1 cellular context compared by ENCODE assay signal in the genomic region with DNA sequence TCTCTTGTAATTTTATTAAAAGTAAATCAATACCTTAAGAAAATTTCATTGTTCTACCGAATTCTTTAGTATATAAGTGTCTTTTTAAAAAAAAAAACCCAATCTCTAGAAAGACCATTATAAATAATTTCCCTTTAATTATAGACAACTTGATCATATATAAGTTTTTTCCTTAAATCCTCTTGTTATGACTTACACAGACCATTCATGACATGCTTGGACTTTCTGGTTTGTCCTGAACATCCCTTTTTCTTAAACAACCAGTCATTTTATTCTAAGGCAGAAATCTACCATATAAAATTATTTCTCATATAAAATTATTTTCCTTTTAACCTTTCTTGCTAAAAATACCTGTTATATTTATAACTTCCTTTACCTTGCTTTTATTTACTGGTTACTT.
TF ChIP-seq lines count a peak whose summit lies in the region.

No MANE protein-coding gene starts in this region.

TF ChIP-seq in HEK293, 187 proteins besides CTCF, POLR2A, EP300 and RAD21 (continued from another document):
- TF ChIP-seq, protein P1, sequence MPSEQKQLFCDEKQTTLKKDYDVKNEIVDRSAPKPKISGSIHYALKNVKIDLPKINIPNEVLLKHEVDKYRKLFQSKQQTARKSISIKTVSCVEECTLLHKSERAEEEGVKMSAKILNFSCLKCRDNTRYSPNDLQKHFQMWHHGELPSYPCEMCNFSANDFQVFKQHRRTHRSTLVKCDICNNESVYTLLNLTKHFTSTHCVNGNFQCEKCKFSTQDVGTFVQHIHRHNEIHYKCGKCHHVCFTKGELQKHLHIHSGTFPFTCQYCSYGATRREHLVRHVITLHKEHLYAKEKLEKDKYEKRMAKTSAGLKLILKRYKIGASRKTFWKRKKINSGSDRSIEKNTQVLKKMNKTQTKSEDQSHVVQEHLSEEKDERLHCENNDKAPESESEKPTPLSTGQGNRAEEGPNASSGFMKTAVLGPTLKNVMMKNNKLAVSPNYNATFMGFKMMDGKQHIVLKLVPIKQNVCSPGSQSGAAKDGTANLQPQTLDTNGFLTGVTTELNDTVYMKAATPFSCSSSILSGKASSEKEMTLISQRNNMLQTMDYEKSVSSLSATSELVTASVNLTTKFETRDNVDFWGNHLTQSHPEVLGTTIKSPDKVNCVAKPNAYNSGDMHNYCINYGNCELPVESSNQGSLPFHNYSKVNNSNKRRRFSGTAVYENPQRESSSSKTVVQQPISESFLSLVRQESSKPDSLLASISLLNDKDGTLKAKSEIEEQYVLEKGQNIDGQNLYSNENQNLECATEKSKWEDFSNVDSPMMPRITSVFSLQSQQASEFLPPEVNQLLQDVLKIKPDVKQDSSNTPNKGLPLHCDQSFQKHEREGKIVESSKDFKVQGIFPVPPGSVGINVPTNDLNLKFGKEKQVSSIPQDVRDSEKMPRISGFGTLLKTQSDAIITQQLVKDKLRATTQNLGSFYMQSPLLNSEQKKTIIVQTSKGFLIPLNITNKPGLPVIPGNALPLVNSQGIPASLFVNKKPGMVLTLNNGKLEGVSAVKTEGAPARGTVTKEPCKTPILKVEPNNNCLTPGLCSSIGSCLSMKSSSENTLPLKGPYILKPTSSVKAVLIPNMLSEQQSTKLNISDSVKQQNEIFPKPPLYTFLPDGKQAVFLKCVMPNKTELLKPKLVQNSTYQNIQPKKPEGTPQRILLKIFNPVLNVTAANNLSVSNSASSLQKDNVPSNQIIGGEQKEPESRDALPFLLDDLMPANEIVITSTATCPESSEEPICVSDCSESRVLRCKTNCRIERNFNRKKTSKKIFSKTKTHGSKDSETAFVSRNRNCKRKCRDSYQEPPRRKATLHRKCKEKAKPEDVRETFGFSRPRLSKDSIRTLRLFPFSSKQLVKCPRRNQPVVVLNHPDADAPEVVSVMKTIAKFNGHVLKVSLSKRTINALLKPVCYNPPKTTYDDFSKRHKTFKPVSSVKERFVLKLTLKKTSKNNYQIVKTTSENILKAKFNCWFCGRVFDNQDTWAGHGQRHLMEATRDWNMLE (tag by site-specific recombination; conservative IDR thresholded peaks at IDR 0.05; ENCODE audit: low read depth) = peak; percentile 42; the same call in 1 of the 2 replicates
- TF ChIP-seq ZNF624 (tag by site-specific recombination; IDR thresholded peaks at IDR 0.05) (no peak), KLF8 (tag by site-specific recombination; IDR thresholded peaks at IDR 0.05) (no peak), ZNF555 (tag by site-specific recombination; conservative IDR thresholded peaks at IDR 0.05) (no peak), ZNF549 (tag by site-specific recombination; IDR thresholded peaks at IDR 0.05) (no peak), ZFP69B (tag by site-specific recombination; IDR thresholded peaks at IDR 0.05) (no peak), ZNF423 (tag by site-specific recombination; IDR thresholded peaks at IDR 0.05) (no peak), ZNF24 (tag by site-specific recombination; IDR thresholded peaks at IDR 0.05) (no peak), ZNF324 (tag by site-specific recombination; IDR thresholded peaks at IDR 0.05) (no peak), TRIM28 (IDR thresholded peaks at IDR 0.05; ENCODE audit: borderline replicate concordance, low read length) (peak; percentile 42; the same call in 1 of the 2 replicates), ZNF184 (tag by site-specific recombination; IDR thresholded peaks at IDR 0.05) (0 out of 2 replicates have a peak, but pooled peaks have one; percentile 40)
- TF ChIP-seq, protein P2, sequence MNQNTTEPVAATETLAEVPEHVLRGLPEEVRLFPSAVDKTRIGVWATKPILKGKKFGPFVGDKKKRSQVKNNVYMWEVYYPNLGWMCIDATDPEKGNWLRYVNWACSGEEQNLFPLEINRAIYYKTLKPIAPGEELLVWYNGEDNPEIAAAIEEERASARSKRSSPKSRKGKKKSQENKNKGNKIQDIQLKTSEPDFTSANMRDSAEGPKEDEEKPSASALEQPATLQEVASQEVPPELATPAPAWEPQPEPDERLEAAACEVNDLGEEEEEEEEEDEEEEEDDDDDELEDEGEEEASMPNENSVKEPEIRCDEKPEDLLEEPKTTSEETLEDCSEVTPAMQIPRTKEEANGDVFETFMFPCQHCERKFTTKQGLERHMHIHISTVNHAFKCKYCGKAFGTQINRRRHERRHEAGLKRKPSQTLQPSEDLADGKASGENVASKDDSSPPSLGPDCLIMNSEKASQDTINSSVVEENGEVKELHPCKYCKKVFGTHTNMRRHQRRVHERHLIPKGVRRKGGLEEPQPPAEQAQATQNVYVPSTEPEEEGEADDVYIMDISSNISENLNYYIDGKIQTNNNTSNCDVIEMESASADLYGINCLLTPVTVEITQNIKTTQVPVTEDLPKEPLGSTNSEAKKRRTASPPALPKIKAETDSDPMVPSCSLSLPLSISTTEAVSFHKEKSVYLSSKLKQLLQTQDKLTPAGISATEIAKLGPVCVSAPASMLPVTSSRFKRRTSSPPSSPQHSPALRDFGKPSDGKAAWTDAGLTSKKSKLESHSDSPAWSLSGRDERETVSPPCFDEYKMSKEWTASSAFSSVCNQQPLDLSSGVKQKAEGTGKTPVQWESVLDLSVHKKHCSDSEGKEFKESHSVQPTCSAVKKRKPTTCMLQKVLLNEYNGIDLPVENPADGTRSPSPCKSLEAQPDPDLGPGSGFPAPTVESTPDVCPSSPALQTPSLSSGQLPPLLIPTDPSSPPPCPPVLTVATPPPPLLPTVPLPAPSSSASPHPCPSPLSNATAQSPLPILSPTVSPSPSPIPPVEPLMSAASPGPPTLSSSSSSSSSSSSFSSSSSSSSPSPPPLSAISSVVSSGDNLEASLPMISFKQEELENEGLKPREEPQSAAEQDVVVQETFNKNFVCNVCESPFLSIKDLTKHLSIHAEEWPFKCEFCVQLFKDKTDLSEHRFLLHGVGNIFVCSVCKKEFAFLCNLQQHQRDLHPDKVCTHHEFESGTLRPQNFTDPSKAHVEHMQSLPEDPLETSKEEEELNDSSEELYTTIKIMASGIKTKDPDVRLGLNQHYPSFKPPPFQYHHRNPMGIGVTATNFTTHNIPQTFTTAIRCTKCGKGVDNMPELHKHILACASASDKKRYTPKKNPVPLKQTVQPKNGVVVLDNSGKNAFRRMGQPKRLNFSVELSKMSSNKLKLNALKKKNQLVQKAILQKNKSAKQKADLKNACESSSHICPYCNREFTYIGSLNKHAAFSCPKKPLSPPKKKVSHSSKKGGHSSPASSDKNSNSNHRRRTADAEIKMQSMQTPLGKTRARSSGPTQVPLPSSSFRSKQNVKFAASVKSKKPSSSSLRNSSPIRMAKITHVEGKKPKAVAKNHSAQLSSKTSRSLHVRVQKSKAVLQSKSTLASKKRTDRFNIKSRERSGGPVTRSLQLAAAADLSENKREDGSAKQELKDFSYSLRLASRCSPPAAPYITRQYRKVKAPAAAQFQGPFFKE (tag by site-specific recombination; IDR thresholded peaks at IDR 0.05; ENCODE audit: borderline replicate concordance) = no peak
- TF ChIP-seq, protein P3, sequence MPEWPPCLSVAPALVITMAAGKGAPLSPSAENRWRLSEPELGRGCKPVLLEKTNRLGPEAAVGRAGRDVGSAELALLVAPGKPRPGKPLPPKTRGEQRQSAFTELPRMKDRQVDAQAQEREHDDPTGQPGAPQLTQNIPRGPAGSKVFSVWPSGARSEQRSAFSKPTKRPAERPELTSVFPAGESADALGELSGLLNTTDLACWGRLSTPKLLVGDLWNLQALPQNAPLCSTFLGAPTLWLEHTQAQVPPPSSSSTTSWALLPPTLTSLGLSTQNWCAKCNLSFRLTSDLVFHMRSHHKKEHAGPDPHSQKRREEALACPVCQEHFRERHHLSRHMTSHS (tag by site-specific recombination; IDR thresholded peaks at IDR 0.05) = no peak
